1 cellular context compared by ENCODE assay signal in the genomic region with DNA sequence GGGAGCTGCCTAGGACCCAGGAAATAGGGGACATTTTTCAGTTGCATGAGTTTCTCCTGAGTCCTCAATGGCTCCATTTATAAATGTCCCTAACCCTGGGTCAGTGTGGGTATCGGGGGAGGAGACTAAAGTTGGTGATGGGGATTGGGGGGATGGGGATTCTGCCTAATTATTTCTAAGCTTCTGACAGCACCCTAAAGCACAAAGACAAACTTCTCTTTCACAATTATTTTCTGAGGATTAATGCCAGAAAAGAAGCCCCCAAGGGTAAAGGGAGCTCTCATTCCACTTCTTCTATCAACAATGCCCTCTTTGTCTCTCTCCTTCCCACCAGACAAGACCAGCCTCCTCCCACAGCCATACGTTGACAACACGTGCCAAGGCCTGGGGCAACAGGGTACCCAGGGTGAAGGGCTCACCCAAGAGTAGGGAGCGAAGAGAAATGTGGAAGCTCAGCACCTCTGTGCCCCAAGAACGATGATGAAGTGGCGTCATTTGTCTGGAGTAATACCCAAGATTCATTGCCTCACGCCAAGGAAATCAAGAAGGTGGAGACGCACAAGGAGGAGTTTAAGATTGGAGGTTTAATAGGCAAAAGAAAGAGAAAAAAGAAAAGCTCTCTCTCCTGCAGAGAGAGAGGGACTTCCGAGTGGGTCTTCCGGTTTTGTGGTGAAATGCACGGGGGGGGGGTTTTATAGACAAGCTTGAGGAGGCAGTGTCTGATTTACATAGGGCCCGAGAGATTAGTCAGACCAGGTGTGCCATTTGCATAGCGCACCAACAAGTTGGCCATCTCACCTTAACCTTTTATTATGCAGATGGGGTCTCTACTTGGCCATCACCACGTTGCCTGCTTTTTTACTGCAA.
TF ChIP-seq lines count a peak whose summit lies in the region.

No MANE protein-coding gene starts in this region.

TF ChIP-seq in HepG2, 621 proteins besides CTCF, POLR2A, EP300 and RAD21:
- TF ChIP-seq MIER2 (CRISPR knock-in tag; IDR thresholded peaks at IDR 0.05) (no peak), CHD4 (IDR thresholded peaks at IDR 0.05; ENCODE audit: borderline replicate concordance, low read length) (no peak), ZFYVE20 (CRISPR knock-in tag; IDR thresholded peaks at IDR 0.05; ENCODE audit: borderline replicate concordance, low read depth) (no peak), MTA1 (CRISPR knock-in tag; IDR thresholded peaks at IDR 0.05; ENCODE audit: borderline replicate concordance) (no peak), ZNF333 (CRISPR knock-in tag; IDR thresholded peaks at IDR 0.05; ENCODE audit: borderline replicate concordance) (no peak), RNF2 (conservative IDR thresholded peaks at IDR 0.05; ENCODE audit: low read depth) (no peak), ARHGAP35 (CRISPR knock-in tag; IDR thresholded peaks at IDR 0.05; ENCODE audit: borderline replicate concordance) (no peak)
- TF ChIP-seq, protein P1, sequence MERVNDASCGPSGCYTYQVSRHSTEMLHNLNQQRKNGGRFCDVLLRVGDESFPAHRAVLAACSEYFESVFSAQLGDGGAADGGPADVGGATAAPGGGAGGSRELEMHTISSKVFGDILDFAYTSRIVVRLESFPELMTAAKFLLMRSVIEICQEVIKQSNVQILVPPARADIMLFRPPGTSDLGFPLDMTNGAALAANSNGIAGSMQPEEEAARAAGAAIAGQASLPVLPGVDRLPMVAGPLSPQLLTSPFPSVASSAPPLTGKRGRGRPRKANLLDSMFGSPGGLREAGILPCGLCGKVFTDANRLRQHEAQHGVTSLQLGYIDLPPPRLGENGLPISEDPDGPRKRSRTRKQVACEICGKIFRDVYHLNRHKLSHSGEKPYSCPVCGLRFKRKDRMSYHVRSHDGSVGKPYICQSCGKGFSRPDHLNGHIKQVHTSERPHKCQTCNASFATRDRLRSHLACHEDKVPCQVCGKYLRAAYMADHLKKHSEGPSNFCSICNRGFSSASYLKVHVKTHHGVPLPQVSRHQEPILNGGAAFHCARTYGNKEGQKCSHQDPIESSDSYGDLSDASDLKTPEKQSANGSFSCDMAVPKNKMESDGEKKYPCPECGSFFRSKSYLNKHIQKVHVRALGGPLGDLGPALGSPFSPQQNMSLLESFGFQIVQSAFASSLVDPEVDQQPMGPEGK (CRISPR knock-in tag; IDR thresholded peaks at IDR 0.05), result no peak
